ENCODE assay signal across 10 cellular contexts in the genomic region with DNA sequence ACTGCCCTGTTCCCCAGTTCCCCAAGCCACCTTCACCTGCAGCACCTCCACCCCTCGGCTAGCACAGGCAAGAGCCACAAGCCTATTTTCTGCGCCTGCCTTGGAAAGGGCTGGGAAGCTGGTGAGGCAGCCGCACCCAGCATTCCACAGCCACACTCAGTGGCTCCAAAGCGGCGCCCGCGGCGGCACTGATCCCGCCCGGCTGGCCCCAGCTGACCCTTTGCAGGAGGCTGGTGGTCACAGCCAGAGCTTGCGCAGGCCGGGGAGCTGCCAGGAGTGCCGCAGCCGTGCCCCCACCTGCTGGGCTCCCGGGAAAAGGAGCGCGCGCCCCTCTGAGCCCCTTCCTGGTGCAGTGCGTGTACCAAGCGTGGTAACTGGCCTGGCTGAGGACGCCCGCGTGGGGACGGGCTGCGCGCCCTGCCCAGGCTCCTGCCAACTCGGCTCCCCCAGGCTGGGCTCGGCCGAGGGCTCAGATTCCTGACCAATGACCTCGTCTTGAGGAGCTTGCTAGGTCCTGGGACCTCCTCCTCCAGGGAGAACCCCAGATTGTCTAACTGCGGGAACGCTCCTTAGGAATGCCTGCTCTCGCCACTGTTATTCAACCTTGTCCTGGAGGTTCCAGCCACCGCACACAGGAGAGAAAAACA. TPM values are rescaled to one million over a fixed set of nuclear protein-coding genes. Genes with fewer than 3 reads are reported as not detected.
DNase-seq lines count a peak whose midpoint lies in the region; TF ChIP-seq lines count a peak whose summit lies in the region.
"Had no signal": no experiment of that assay in that cellular context is flagged by ENCODE, and none has a peak within 500 bp of the region (broad histone marks: within the 10 kb centered on the region; RNA-seq: fewer than 3 reads in every experiment).

No MANE protein-coding gene starts in this region.

- H2AK5ac ChIP-seq in H9 (ENCODE audit: insufficient read length, low read length) = no peak overlapping the region

- no peak overlapping the region for H2BK120ac ChIP-seq in H9 (ENCODE audit: low read depth, low read length, poor library complexity, severe bottlenecking)

- in situ Hi-C loops in astrocyte of the spinal cord (cut with HindIII; ENCODE audit: low sequenced_read_pairs) = no loop called here

- H3K14ac ChIP-seq in H9 (ENCODE audit: insufficient read depth, low read length) = no peak overlapping the region

- no peak overlapping the region for H2BK5ac ChIP-seq in H9 (ENCODE audit: insufficient read length, low read length)

- no peaks in the 10 kb centered on the region for H3K36me3 ChIP-seq in iPS-20b (ENCODE audit: insufficient read depth, low read depth, low read length)
- H3K36me3 ChIP-seq in skeletal muscle satellite cell (ENCODE audit: insufficient read depth, low read length) = no peaks in the 10 kb centered on the region

- no peak overlapping the region for H3T11ph ChIP-seq in H9 (ENCODE audit: low read length)

- H3K9ac ChIP-seq in H9 (ENCODE audit: extremely low read depth, insufficient read length, low read length) (no peak overlapping the region), iPS-20b (ENCODE audit: low read depth, low read length) (peak overlapping the region; percentile 10; the same call in 1 of the 2 replicates), skeletal muscle satellite cell (ENCODE audit: low read depth, low read length) (no peak overlapping the region)

- H3K4me1 ChIP-seq in H9 (ENCODE audit: insufficient read depth, low read length) = no peaks in the 10 kb centered on the region
- no peaks in the 10 kb centered on the region for H3K4me1 ChIP-seq in iPS-20b (ENCODE audit: insufficient read depth, low read length)
- H3K4me1 ChIP-seq in skeletal muscle satellite cell (ENCODE audit: control insufficient read depth, insufficient read depth, low read length) = peaks cover 11% of the 10 kb centered on the region

- H3K36me3 Mint-ChIP-seq in H9 (ENCODE audit: insufficient read depth in 1 of 3, low read depth in 3 of 3) = no peaks in the 10 kb centered on the region

- no CpG with 5 or more reads among the region's 34 CpGs for WGBS in H9 (ENCODE audit: extremely low coverage, insufficient read length, low lambda C conversion rate)

- H3K27ac ChIP-seq in H9 (ENCODE audit: insufficient read length, low read depth, low read length) (no peak overlapping the region), iPS-20b (ENCODE audit: low read length) (no peak overlapping the region)

- no peak overlapping the region for H3K4ac ChIP-seq in H9 (ENCODE audit: low read depth, low read length)

- H4K20me1 ChIP-seq in H9 (ENCODE audit: control insufficient read depth, insufficient read depth, insufficient read length) = no peaks in the 10 kb centered on the region

- peaks cover 7 to 14% of the 10 kb centered on the region in 2 experiments for H3K4me1 Mint-ChIP-seq in H9

- H2BK15ac ChIP-seq in H9 (ENCODE audit: low read depth, low read length) = no peak overlapping the region

- peak overlapping the region; percentile 48 to 70; a peak in 4 of 5 replicates for H3K4me3 Mint-ChIP-seq in H9
- H3K4me3 Mint-ChIP-seq: T-helper 1 cell treated with Interleukin-12 subunit alpha and Interleukin-12 subunit beta and Interleukin-4 antibody, amounts not matched to agents 30 μg/mL and 1 μg/mL, for 36 hours had no signal

- peak overlapping the region; percentile 49 for H3K4me2 ChIP-seq in H9 (ENCODE audit: insufficient read depth, insufficient read length, low read length)
- peak overlapping the region; percentile 75 for H3K4me2 ChIP-seq in skeletal muscle satellite cell (ENCODE audit: low read length)

- H2BK20ac ChIP-seq in H9 (ENCODE audit: low read depth, low read length, poor library complexity, severe bottlenecking) = no peak overlapping the region

- H4K8ac ChIP-seq in H9 (replicated peaks; ENCODE audit: insufficient read length, low read depth, low read length) = no peak overlapping the region

- no peak overlapping the region for H2BK12ac ChIP-seq in H9 (ENCODE audit: insufficient read length, low read depth, low read length)

- H3K27me3 Mint-ChIP-seq in H9 (ENCODE audit: low read depth) = peaks cover 29% of the 10 kb centered on the region

- H3K9me3 ChIP-seq in H9 (ENCODE audit: control insufficient read depth, low read depth, low read length) (no peaks in the 10 kb centered on the region), iPS-20b (ENCODE audit: insufficient read depth, low read depth, low read length) (no peaks in the 10 kb centered on the region), skeletal muscle satellite cell (replicated peaks; ENCODE audit: low read length) (no peaks in the 10 kb centered on the region)

- H4K91ac ChIP-seq in H9 (ENCODE audit: insufficient read length, low read depth, low read length) = no peak overlapping the region

- DNase-seq in H9 (peak; percentile 74), astrocyte of the spinal cord (ENCODE audit: low read depth, low spot score) (peak; percentile 35), H4 (ENCODE audit: low spot score) (no peak), HPDE6-E6E7 (ENCODE audit: extremely low spot score) (no peak)
- no peak for DNase-seq in activated CD8-positive, alpha-beta memory T cell treated with anti-CD3 and anti-CD28 coated beads, Interleukin-2, amount 50 U/mL, for 48 hours
- no peak for DNase-seq in activated CD4-positive, alpha-beta T cell treated with anti-CD3 and anti-CD28 coated beads for 48 hours
- DNase-seq: amniotic stem cell had no signal

- H2AFZ ChIP-seq in H9 (ENCODE audit: low read length) = no peak overlapping the region

- no peak overlapping the region for H3K56ac ChIP-seq in H9 (ENCODE audit: insufficient read length, low read depth, low read length)

- no peaks in the 10 kb centered on the region for H3K79me2 ChIP-seq in H9 (ENCODE audit: insufficient read depth, low read length)

- H3K4me3 ChIP-seq in astrocyte of the spinal cord (ENCODE audit: low read depth, low read length) = peak overlapping the region; percentile 18
- peak overlapping the region; percentile 62; the same call in 1 of the 2 replicates for H3K4me3 ChIP-seq in iPS-20b (ENCODE audit: low read length)
- H3K4me3 ChIP-seq in skeletal muscle satellite cell (ENCODE audit: low read length) = peak overlapping the region; percentile 61

- no peak overlapping the region for H4K5ac ChIP-seq in H9 (ENCODE audit: insufficient read length, low read depth, low read length)

- no peak overlapping the region for H3K23ac ChIP-seq in H9 (ENCODE audit: insufficient read length, low read depth, low read length)

- H3K18ac ChIP-seq in H9 (ENCODE audit: insufficient read length, low read depth, low read length) = no peak overlapping the region

- no peak for TF ChIP-seq CTCF in H9 (conservative IDR thresholded peaks at IDR 0.05)
- no peak for TF ChIP-seq CTCF in astrocyte of the spinal cord (IDR thresholded peaks at IDR 0.05; ENCODE audit: low read depth, low read length)

- H3K79me1 ChIP-seq in H9 (ENCODE audit: insufficient read depth, low read depth, low read length, poor library complexity, severe bottlenecking) = no peaks in the 10 kb centered on the region

- no peaks in the 10 kb centered on the region for H3K23me2 ChIP-seq in H9 (ENCODE audit: insufficient read length, low read depth, low read length, poor library complexity, severe bottlenecking)

- no peaks in the 10 kb centered on the region for H3K9me3 Mint-ChIP-seq in H9
- H3K9me3 Mint-ChIP-seq: T-helper 1 cell treated with Interleukin-12 subunit alpha and Interleukin-12 subunit beta and Interleukin-4 antibody, amounts not matched to agents 30 μg/mL and 1 μg/mL, for 36 hours had no signal

- no peak overlapping the region for H3K27ac Mint-ChIP-seq in H9
- H3K27ac Mint-ChIP-seq: T-helper 1 cell treated with Interleukin-12 subunit alpha and Interleukin-12 subunit beta and Interleukin-4 antibody, amounts not matched to agents 30 μg/mL and 1 μg/mL, for 36 hours had no signal

- H3K27me3 ChIP-seq in H9 (ENCODE audit: insufficient read depth, low read length) (no peaks in the 10 kb centered on the region), iPS-20b (ENCODE audit: insufficient read depth, low read length) (peaks cover 25% of the 10 kb centered on the region), skeletal muscle satellite cell (ENCODE audit: control insufficient read depth, insufficient read depth, low read length) (peaks cover 27% of the 10 kb centered on the region)

RNA-seq across cellular contexts. Expression of gene GRAMD2A, which starts 13.3 kb away (rescaled TPM):
- total RNA-seq in H9 (2021) = 1.3 and 1.5 TPM in 2 replicates
- under 0.01 TPM in 1 of 2 replicates, not detected in the other for total RNA-seq in skeletal muscle satellite cell (2012; rRNA removed)
- total RNA-seq in H4 (2014; rRNA removed; shearing (Covaris generic)) = 0.18 and 0.33 TPM in 2 replicates

RNA-seq across cellular contexts. Expression of gene PKM, which starts 46.7 kb away (rescaled TPM):
- total RNA-seq in H9 (2021) = 1,026 and 1,042 TPM in 2 replicates
- total RNA-seq in skeletal muscle satellite cell (2012; rRNA removed) = 1,778 and 1,979 TPM in 2 replicates
- total RNA-seq in H4 (2014; rRNA removed; shearing (Covaris generic)) = 2,397 and 2,595 TPM in 2 replicates

Comparison
In these comparisons a context has a peak if more than half of its experiments do, and no peak if none do; other contexts are left out.
1. DNase-seq: peak in H9 (single experiment) and astrocyte of the spinal cord (single experiment); none in activated CD8-positive, alpha-beta memory T cell treated with anti-CD3 and anti-CD28 coated beads, Interleukin-2, amount 50 U/mL, for 48 hours (single experiment), H4 (single experiment), HPDE6-E6E7 (single experiment) and activated CD4-positive, alpha-beta T cell treated with anti-CD3 and anti-CD28 coated beads for 48 hours (single experiment).
2. Peak in every context shown above with its lines, with median percentiles within 50 percentile points of each other: H3K4me3 ChIP-seq.